25 cellular contexts compared by ENCODE assay signal in genomic region chr17:79786930-79787643, GRCh38. TPM values are rescaled to one million over a fixed set of nuclear protein-coding genes. Genes with fewer than 3 reads are reported as not detected.
"Had no signal": no experiment of that assay in that cellular context is flagged by ENCODE, and none has a peak within 500 bp of the region (broad histone marks: within the 10 kb centered on the region; RNA-seq: fewer than 3 reads in every experiment).

No MANE protein-coding gene starts in this region.

- H3K9me3 Mint-ChIP-seq: activated B cell treated with CpG ODN at 0.5 μM for 24 hours; activated CD4-positive, alpha-beta memory T cell treated with anti-CD3 and anti-CD28 coated beads, Interleukin-2, amount 10 ng/mL, durations not matched to agents 7 days and 5 days; nephron progenitor cell had no signal

- H3K27ac ChIP-seq: esophagus muscularis mucosa, gastroesophageal sphincter, left ventricle myocardium inferior, prostate gland, right atrium auricular region, tibial artery had no signal

- H3K9me3 ChIP-seq: esophagus muscularis mucosa, gastroesophageal sphincter, heart left ventricle, left ventricle myocardium inferior, prostate gland, right atrium auricular region, tibial artery had no signal

- ATAC-seq: activated CD8-positive, alpha-beta memory T cell treated with anti-CD3 and anti-CD28 coated beads, Interleukin-2, amount 10 ng/mL, durations not matched to agents 7 days and 5 days; gastroesophageal sphincter had no signal

- H3K27ac Mint-ChIP-seq: activated B cell treated with CpG ODN at 0.5 μM for 24 hours; activated CD4-positive, alpha-beta memory T cell treated with anti-CD3 and anti-CD28 coated beads, Interleukin-2, amount 10 ng/mL, durations not matched to agents 7 days and 5 days; activated CD8-positive, alpha-beta memory T cell treated with anti-CD3 and anti-CD28 coated beads, Interleukin-2, amount 10 ng/mL, durations not matched to agents 7 days and 5 days had no signal

- H3K4me3 Mint-ChIP-seq: activated B cell treated with CpG ODN at 0.5 μM for 24 hours; activated CD4-positive, alpha-beta memory T cell treated with anti-CD3 and anti-CD28 coated beads, Interleukin-2, amount 10 ng/mL, durations not matched to agents 7 days and 5 days; activated CD8-positive, alpha-beta memory T cell treated with anti-CD3 and anti-CD28 coated beads, Interleukin-2, amount 10 ng/mL, durations not matched to agents 7 days and 5 days; nephron progenitor cell had no signal

- H3K4me3 ChIP-seq: esophagus muscularis mucosa, gastroesophageal sphincter, heart left ventricle, left ventricle myocardium inferior, prostate gland, right atrium auricular region, tibial artery had no signal

- DNase-seq: activated B cell treated with CpG ODN at 0.5 μM for 24 hours; activated CD4-positive, alpha-beta memory T cell treated with anti-CD3 and anti-CD28 coated beads, Interleukin-2, amount 10 ng/mL, durations not matched to agents 7 days and 5 days; activated CD4-positive, alpha-beta T cell treated with anti-CD3 and anti-CD28 coated beads for 4 hours; activated CD8-positive, alpha-beta memory T cell treated with anti-CD3 and anti-CD28 coated beads, Interleukin-2, amount 10 ng/mL, durations not matched to agents 7 days and 5 days; activated naive CD4-positive, alpha-beta T cell treated with anti-CD3 and anti-CD28 coated beads, Interleukin-2, amount 50 U/mL, for 16 hours; effector CD8-positive, alpha-beta T cell; kidney glomerular epithelial cell; left ventricle myocardium inferior; nephron progenitor cell; stimulated activated CD4-positive, alpha-beta T cell treated with anti-CD3 and anti-CD28 coated beads, Interleukin-12 subunit alpha, Interleukin-12 subunit beta, amount 100 ng/mL, for 4 hours; stimulated activated CD4-positive, alpha-beta T cell treated with anti-CD3 and anti-CD28 coated beads, Interleukin-1b, Interleukin-23, amount 100 ng/mL, for 48 hours; stimulated activated CD8-positive, alpha-beta memory T cell treated with anti-CD3 and anti-CD28 coated beads, Interleukin-4, amount 100 ng/mL, for 48 hours; stimulated activated naive CD4-positive, alpha-beta T cell treated with Interleukin-2 at 50 U/mL for 16 hours; tibial artery had no signal

- H3K4me1 ChIP-seq: prostate gland had no signal

- H3K36me3 ChIP-seq: left ventricle myocardium inferior, prostate gland, right atrium auricular region, tibial artery had no signal

- H3K36me3 Mint-ChIP-seq: activated CD8-positive, alpha-beta memory T cell treated with anti-CD3 and anti-CD28 coated beads, Interleukin-2, amount 10 ng/mL, durations not matched to agents 7 days and 5 days had no signal

RNA-seq across cellular contexts. Expression of gene ENPP7, which starts 56.3 kb away (rescaled TPM):
- total RNA-seq: astrocyte, cerebellum, endothelial cell of umbilical vein, esophagus muscularis mucosa, heart left ventricle, left ventricle myocardium inferior, myocyte, omental fat pad, prostate gland, right atrium auricular region, subcutaneous adipose tissue had no signal
- polyA plus RNA-seq: endothelial cell of umbilical vein, heart left ventricle had no signal
